In genomic region chr1:225119307-225119706, GRCh38 we compare ENCODE assay signal across 1 cellular context.
TF ChIP-seq lines count a peak whose summit lies in the region.

No MANE protein-coding gene starts in this region.

TF ChIP-seq in GM23338, 12 proteins besides CTCF, POLR2A, EP300 and RAD21:
- TF ChIP-seq ZNF462 (CRISPR knock-in tag; IDR thresholded peaks at IDR 0.05) (no peak), NANOG (IDR thresholded peaks at IDR 0.05; ENCODE audit: borderline replicate concordance) (no peak), STAT1 (IDR thresholded peaks at IDR 0.05; ENCODE audit: unreplicated experiment) (no peak), EZH2phosphoT487 (IDR thresholded peaks at IDR 0.05; ENCODE audit: unreplicated experiment) (no peak), JUNB (IDR thresholded peaks at IDR 0.05; ENCODE audit: unreplicated experiment) (no peak), ZNF114 (CRISPR knock-in tag; IDR thresholded peaks at IDR 0.05) (no peak), ETS1 (IDR thresholded peaks at IDR 0.05) (no peak), ZNF331 (CRISPR knock-in tag; IDR thresholded peaks at IDR 0.05; ENCODE audit: low read depth) (no peak), EZH2 (IDR thresholded peaks at IDR 0.05; ENCODE audit: low read depth, unreplicated experiment) (no peak), CREB1 (CRISPR knock-in tag; IDR thresholded peaks at IDR 0.05; ENCODE audit: low read depth) (no peak), POLR2AphosphoS5 (IDR thresholded peaks at IDR 0.05; ENCODE audit: low read depth) (no peak), REST (IDR thresholded peaks at IDR 0.05; ENCODE audit: unreplicated experiment) (no peak)
